9 cellular contexts compared by ENCODE assay signal in the genomic region with DNA sequence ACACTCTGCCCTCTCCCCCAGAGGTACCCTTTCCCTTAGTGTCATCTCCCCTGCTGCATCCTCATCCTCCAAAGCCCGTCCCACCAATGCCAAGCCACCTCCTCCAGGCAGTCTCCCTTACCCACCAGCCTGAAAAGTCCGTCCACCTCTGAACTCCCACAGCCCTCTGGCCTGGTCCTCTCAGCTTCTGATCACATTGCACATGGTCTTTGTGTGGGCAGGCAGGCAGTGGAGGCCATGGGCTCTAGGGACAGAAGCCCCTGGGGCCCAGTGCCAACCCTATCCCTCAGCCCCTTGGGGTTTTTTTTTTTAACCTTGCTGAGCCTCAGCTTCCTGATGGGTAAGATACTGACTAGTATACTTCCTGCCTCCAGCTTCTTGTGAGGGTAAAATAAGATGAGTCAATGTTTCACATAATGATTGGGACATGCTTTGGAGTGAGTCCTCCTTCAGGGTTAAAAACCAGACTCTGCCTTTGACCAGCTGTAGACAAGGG. TPM values are rescaled to one million over a fixed set of nuclear protein-coding genes. Genes with fewer than 3 reads are reported as not detected.
A peak's percentile ranks its signal among the peaks of the same experiment; 100 is the strongest.
DNase-seq lines count a peak whose midpoint lies in the region; ATAC-seq and TF ChIP-seq lines count a peak whose summit lies in the region.
"Had no signal": no experiment of that assay in that cellular context is flagged by ENCODE, and none has a peak within 500 bp of the region (broad histone marks: within the 10 kb centered on the region; RNA-seq: fewer than 3 reads in every experiment).

No MANE protein-coding gene starts in this region.

- H3K27me3 Mint-ChIP-seq in activated T-cell treated with anti-CD3 and anti-CD28 coated beads, Interleukin-2, amount 50 U/mL, for 24 hours, result peaks cover 3% of the 10 kb centered on the region

- H3K9ac ChIP-seq in mammary epithelial cell (ENCODE audit: insufficient read depth, low read length), result no peak overlapping the region

- no peak overlapping the region for H2AFZ ChIP-seq in mammary epithelial cell (ENCODE audit: low read depth, low read length)

- no peak overlapping the region for H3K27ac ChIP-seq in mammary epithelial cell (ENCODE audit: insufficient read depth, low read depth, low read length)

- WGBS in mammary epithelial cell (ENCODE audit: low coverage, missing lambda C conversion rate), result 80% methylated on average over 2 of the region's 2 CpGs

- peaks cover 10% of the 10 kb centered on the region for H3K4me1 ChIP-seq in mammary epithelial cell (ENCODE audit: insufficient read depth, low read length)

- no peaks in the 10 kb centered on the region for H3K27me3 ChIP-seq in mammary epithelial cell (ENCODE audit: insufficient read depth, low read length)
- H3K27me3 ChIP-seq: ascending aorta had no signal

- no peaks in the 10 kb centered on the region for H3K9me3 ChIP-seq in mammary epithelial cell (replicated peaks; ENCODE audit: insufficient read depth, low read length)
- H3K9me3 ChIP-seq: ascending aorta had no signal

- H3K4me3 ChIP-seq in mammary epithelial cell (replicated peaks in 1 of 3; ENCODE audit: insufficient read depth in 1 of 3, low read depth in 2 of 3, low read length in 3 of 3), result no peak overlapping the region
- H3K4me3 ChIP-seq: ascending aorta had no signal

- ATAC-seq in stimulated activated naive CD8-positive, alpha-beta T cell treated with anti-CD3 and anti-CD28 coated beads, Interleukin-15, Interleukin-2, amounts not matched to agents 100 U/mL and 50 U/mL, for 24 hours, result peak; percentile 60
- ATAC-seq in GM21360 (IDR thresholded peaks at IDR 0.05; ENCODE audit: unreplicated experiment), result no peak
- ATAC-seq in HG03520 (IDR thresholded peaks at IDR 0.05; ENCODE audit: unreplicated experiment), result no peak

- H3K4me2 ChIP-seq in mammary epithelial cell (ENCODE audit: insufficient read depth, low read depth, low read length), result no peak overlapping the region

- peak overlapping the region; percentile 71 for H3K27ac Mint-ChIP-seq in activated T-cell treated with anti-CD3 and anti-CD28 coated beads, Interleukin-2, amount 50 U/mL, for 24 hours

- no peaks in the 10 kb centered on the region for H3K36me3 Mint-ChIP-seq in activated T-cell treated with anti-CD3 and anti-CD28 coated beads, Interleukin-2, amount 50 U/mL, for 24 hours (ENCODE audit: low read depth)

- in situ Hi-C loops in mammary epithelial cell (cut with MboI; ENCODE audit: low sequenced_read_pairs in 2 of 2), result no loop called here

- CTCF ChIA-PET in mammary epithelial cell (lab: Charles Lee; ENCODE audit: low non-redundant PET), result no interaction called here

- dilution Hi-C loops in mammary epithelial cell (cut with HindIII; ENCODE audit: low sequenced_read_pairs), result no loop called here

- no peak overlapping the region for H3K4me3 Mint-ChIP-seq in activated T-cell treated with anti-CD3 and anti-CD28 coated beads, Interleukin-2, amount 50 U/mL, for 24 hours

- no peak for DNase-seq in activated T-cell treated with anti-CD3 and anti-CD28 coated beads, Interleukin-2, amount 50 U/mL, for 24 hours
- no peak for DNase-seq in activated T-cell treated with anti-CD3 and anti-CD28 coated beads, Interleukin-2, amount 50 U/mL, for 1 hour
- peak; percentile 61 to 70 for DNase-seq in Kasumi-1 (lab: John Stamatoyannopoulos, UW)
- peak; percentile 60 for DNase-seq in mammary epithelial cell
- DNase-seq in stimulated activated naive CD8-positive, alpha-beta T cell treated with anti-CD3 and anti-CD28 coated beads, Interleukin-15, Interleukin-2, amounts not matched to agents 100 U/mL and 50 U/mL, for 24 hours, result no peak
- no peak for DNase-seq in pons (ENCODE audit: low spot score)

- no TSS peak for BruUV-seq in mammary epithelial cell (replicated peaks; lab: Mats Ljungman, UMichigan)

- no peaks in the 10 kb centered on the region for H4K20me1 ChIP-seq in mammary epithelial cell (ENCODE audit: insufficient read depth, low read length)

- peaks cover 14% of the 10 kb centered on the region for H3K4me1 Mint-ChIP-seq in activated T-cell treated with anti-CD3 and anti-CD28 coated beads, Interleukin-2, amount 50 U/mL, for 24 hours (ENCODE audit: low read depth)

- no peaks in the 10 kb centered on the region for H3K79me2 ChIP-seq in mammary epithelial cell (ENCODE audit: insufficient read depth, low read length)

- intact Hi-C loops in mammary epithelial cell (cut with micrococcal nuclease), result no loop called here

- no peaks in the 10 kb centered on the region for H3K36me3 ChIP-seq in mammary epithelial cell (ENCODE audit: insufficient read depth, low read length)

- TF ChIP-seq CTCF in mammary epithelial cell (conservative IDR thresholded peaks at IDR 0.05 in 1 of 2, IDR thresholded peaks at IDR 0.05 in 1 of 2; ENCODE audit: extremely low read depth in 1 of 2, insufficient read depth in 1 of 2, low read depth in 1 of 2, low read length in 2 of 2), result no peak

- no peaks in the 10 kb centered on the region for H3K9me3 Mint-ChIP-seq in activated T-cell treated with anti-CD3 and anti-CD28 coated beads, Interleukin-2, amount 50 U/mL, for 24 hours

RNA-seq across cellular contexts. Expression of gene CSF1R, which starts 19.4 kb away (rescaled TPM):
- 1 to 10 TPM in 1 of 2 donors, not detected in 1; 1.3 TPM for total RNA-seq in mammary epithelial cell
- 1.5 TPM for polyA plus RNA-seq in mammary epithelial cell
- 5.0 TPM for polyA minus RNA-seq in mammary epithelial cell

Comparison
In these comparisons a context has a peak if more than half of its experiments do, and no peak if none do; other contexts are left out.
1. DNase-seq: peak in Kasumi-1 (2 of 2) and mammary epithelial cell (single experiment); none in activated T-cell treated with anti-CD3 and anti-CD28 coated beads, Interleukin-2, amount 50 U/mL, for 24 hours (single experiment), activated T-cell treated with anti-CD3 and anti-CD28 coated beads, Interleukin-2, amount 50 U/mL, for 1 hour (single experiment), stimulated activated naive CD8-positive, alpha-beta T cell treated with anti-CD3 and anti-CD28 coated beads, Interleukin-15, Interleukin-2, amounts not matched to agents 100 U/mL and 50 U/mL, for 24 hours (single experiment) and pons (single experiment).